Comparison of ENCODE assay signal across 26 cellular contexts in the genomic region with DNA sequence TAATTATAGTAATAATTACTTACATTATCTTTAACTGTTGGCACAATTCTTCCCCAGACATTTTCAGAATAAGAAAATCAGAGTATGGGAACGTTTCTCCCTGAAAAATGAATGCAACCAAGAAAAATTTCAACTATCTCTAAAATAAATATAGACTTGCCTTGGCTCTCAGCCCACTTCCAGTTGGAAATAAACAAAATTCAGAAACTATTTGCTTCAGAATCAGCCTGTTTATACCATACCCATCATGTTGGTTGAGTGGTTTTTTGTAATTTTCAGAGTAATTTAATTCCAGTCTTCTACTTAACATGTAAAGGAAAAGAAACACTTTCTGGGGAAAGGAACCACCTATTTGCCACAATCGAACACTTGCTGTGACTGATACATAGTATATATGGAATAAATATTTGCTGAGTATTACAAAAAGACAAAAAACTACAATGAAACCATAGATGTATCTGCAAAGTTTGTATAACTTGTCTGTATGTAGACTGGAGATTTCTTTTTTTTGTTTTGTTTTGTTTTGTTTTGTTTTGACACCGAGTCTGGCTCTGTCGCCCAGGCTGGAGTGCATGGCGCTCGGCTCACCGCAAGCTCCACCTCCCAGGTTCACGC.
A peak's percentile ranks its signal among the peaks of the same experiment; 100 is the strongest.
DNase-seq lines count a peak whose midpoint lies in the region; ATAC-seq, FAIRE-seq and TF ChIP-seq lines count a peak whose summit lies in the region.
"Had no signal": no experiment of that assay in that cellular context is flagged by ENCODE, and none has a peak within 500 bp of the region (broad histone marks: within the 10 kb centered on the region; RNA-seq: fewer than 3 reads in every experiment).

No MANE protein-coding gene starts in this region.

- H3K9me3 ChIP-seq in HepG2 (ENCODE audit: low read length) (no peaks in the 10 kb centered on the region), right lobe of liver (no peaks in the 10 kb centered on the region), adipocyte (ENCODE audit: control insufficient read depth, low read length) (no peaks in the 10 kb centered on the region), upper lobe of right lung (no peaks in the 10 kb centered on the region)
- H3K9me3 ChIP-seq: Peyer's patch, suprapubic skin, vagina had no signal

- no peak for TF ChIP-seq CTCF in HepG2 (CRISPR knock-in tag; IDR thresholded peaks at IDR 0.05)
- TF ChIP-seq CTCF in right lobe of liver (IDR thresholded peaks at IDR 0.05): no peak
- no peak for TF ChIP-seq CTCF in upper lobe of right lung (IDR thresholded peaks at IDR 0.05)

- no peak overlapping the region for H3K9ac ChIP-seq in HepG2 (ENCODE audit: insufficient read depth, low read depth, low read length)
- H3K9ac ChIP-seq in adipocyte (ENCODE audit: low read length): no peak overlapping the region
- H3K9ac ChIP-seq: neural progenitor cell had no signal

- in situ Hi-C loops in HepG2 (cut with HindIII; ENCODE audit: extremely low pct_ligation_motif_present, low pct_unique_long_range_greater_than_20kb): no loop called here

- CTCF ChIA-PET in HepG2 (lab: Yijun Ruan, JAX; ENCODE audit: low intra/inter-chr PET ratio, low total read pairs): no interaction called here

- POLR2A ChIA-PET in HepG2 (lab: Yijun Ruan, JAX): no interaction called here

- FAIRE-seq in HepG2 (lab: Jason Lieb, UNC): no peak
- FAIRE-seq: H54 had no signal

- TF ChIP-seq RAD21 in HepG2 (CRISPR knock-in tag; IDR thresholded peaks at IDR 0.05): no peak

- no peaks in the 10 kb centered on the region for H3K27me3 ChIP-seq in HepG2 (ENCODE audit: control insufficient read depth in 1 of 2, insufficient read depth in 2 of 2, low read length in 2 of 2)
- H3K27me3 ChIP-seq in right lobe of liver: no peaks in the 10 kb centered on the region
- H3K27me3 ChIP-seq in adipocyte (replicated peaks; ENCODE audit: control insufficient read depth, insufficient read depth, low read length): no peaks in the 10 kb centered on the region
- H3K27me3 ChIP-seq in upper lobe of right lung: no peaks in the 10 kb centered on the region
- H3K27me3 ChIP-seq: cardiac muscle cell, dorsolateral prefrontal cortex, neural progenitor cell, Peyer's patch, suprapubic skin, vagina had no signal

- WGBS in HepG2 (ENCODE audit: low lambda C conversion rate): 43% methylated on average over 8 of the region's 8 CpGs
- 63% methylated on average over 8 of the region's 8 CpGs for WGBS in right lobe of liver (ENCODE audit: insufficient coverage, low coverage, low lambda C conversion rate, missing lambda C conversion rate)

- no peak for TF ChIP-seq EP300 in HepG2 (IDR thresholded peaks at IDR 0.05; ENCODE audit: low read depth in 2 of 2, low read length in 2 of 2)
- no peak for TF ChIP-seq EP300 in HepG2 (CRISPR knock-in tag; IDR thresholded peaks at IDR 0.05; ENCODE audit: borderline replicate concordance)

- H2AFZ ChIP-seq in HepG2 (ENCODE audit: low read length): no peak overlapping the region
- H2AFZ ChIP-seq: neural progenitor cell had no signal

- BruUV-seq in HepG2 (replicated peaks; lab: Mats Ljungman, UMichigan): no TSS peak

- DNase-seq in HepG2 (ENCODE audit: low spot score) (no peak), right lobe of liver (no peak), adipocyte (ENCODE audit: low read depth) (peak; percentile 85), fibroblast of peridontal ligament (ENCODE audit: extremely low read depth) (peak; percentile 93), upper lobe of right lung (no peak)
- DNase-seq: activated CD4-positive, CD25-positive, alpha-beta regulatory T cell; activated CD8-positive, alpha-beta memory T cell treated with anti-CD3 and anti-CD28 coated beads for 24 hours; CD4-positive, alpha-beta memory T cell; dorsolateral prefrontal cortex; NCI-H2029 treated with DMSO at 0.1 percent for 48 hours; NCI-H446 treated with DMSO at 0.1 percent for 48 hours; Peyer's patch; stimulated activated CD4-positive, alpha-beta T cell treated with anti-CD3 and anti-CD28 coated beads, Interleukin-15, amount 100 ng/mL, for 24 hours; T-helper 9 cell had no signal

- intact Hi-C loops in HepG2 (cut with micrococcal nuclease; ENCODE audit: unreplicated experiment) (no loop called here), right lobe of liver (cut with DNase I) (no loop called here), upper lobe of right lung (cut with DNase I) (no loop called here)

- H3K36me3 ChIP-seq in HepG2 (replicated peaks in 1 of 2; ENCODE audit: control insufficient read depth in 1 of 2, insufficient read depth in 2 of 2, low read length in 2 of 2) (no peaks in the 10 kb centered on the region), right lobe of liver (no peaks in the 10 kb centered on the region), adipocyte (ENCODE audit: control insufficient read depth, insufficient read depth, low read length, severe bottlenecking) (no peaks in the 10 kb centered on the region), upper lobe of right lung (no peaks in the 10 kb centered on the region)
- H3K36me3 ChIP-seq: cardiac muscle cell, neural progenitor cell, Peyer's patch, suprapubic skin, vagina had no signal

- H4K20me1 ChIP-seq in HepG2 (ENCODE audit: insufficient read depth, low read length): no peaks in the 10 kb centered on the region

- no peak overlapping the region for H3K4me3 ChIP-seq in HepG2 (replicated peaks in 1 of 3; ENCODE audit: insufficient read depth in 1 of 3, low read depth in 2 of 3, low read length in 3 of 3)
- no peak overlapping the region for H3K4me3 ChIP-seq in right lobe of liver
- H3K4me3 ChIP-seq in adipocyte (ENCODE audit: low read length): no peak overlapping the region
- no peak overlapping the region for H3K4me3 ChIP-seq in upper lobe of right lung
- H3K4me3 ChIP-seq: cardiac muscle cell, dorsolateral prefrontal cortex, neural progenitor cell, Peyer's patch, SK-N-MC, suprapubic skin, vagina had no signal

- H3K79me2 ChIP-seq in HepG2 (ENCODE audit: insufficient read depth, low read length): no peaks in the 10 kb centered on the region

- H3K27ac ChIP-seq in HepG2 (ENCODE audit: extremely low read length, insufficient read depth, low read length) (no peak overlapping the region), right lobe of liver (no peak overlapping the region), upper lobe of right lung (peak overlapping the region; percentile 7)
- H3K27ac ChIP-seq: cardiac muscle cell, dorsolateral prefrontal cortex, epithelial cell of prostate, neural progenitor cell, Peyer's patch, SK-N-MC, suprapubic skin, vagina had no signal

- no peak overlapping the region for H3K4me2 ChIP-seq in HepG2 (ENCODE audit: low read depth, low read length)
- H3K4me2 ChIP-seq: neural progenitor cell had no signal

- no peaks in the 10 kb centered on the region for H3K4me1 ChIP-seq in HepG2 (ENCODE audit: insufficient read depth, low read length)
- H3K4me1 ChIP-seq in right lobe of liver: no peaks in the 10 kb centered on the region
- H3K4me1 ChIP-seq in adipocyte (ENCODE audit: control insufficient read depth, insufficient read depth, low read length): peaks cover 8% of the 10 kb centered on the region
- H3K4me1 ChIP-seq in upper lobe of right lung: no peaks in the 10 kb centered on the region
- H3K4me1 ChIP-seq: neural progenitor cell, Peyer's patch, suprapubic skin, vagina had no signal

- no peak for TF ChIP-seq POLR2A in HepG2 (IDR thresholded peaks at IDR 0.05; ENCODE audit: insufficient read depth in 1 of 2, low read depth in 2 of 2, low read length in 2 of 2)
- TF ChIP-seq POLR2A in right lobe of liver (IDR thresholded peaks at IDR 0.05): no peak

- ATAC-seq in HepG2 (no peak), right lobe of liver (no peak), upper lobe of right lung (no peak), GM21528 (IDR thresholded peaks at IDR 0.05; ENCODE audit: low FRiP score, unreplicated experiment) (no peak), HG02623 (IDR thresholded peaks at IDR 0.05; ENCODE audit: unreplicated experiment) (no peak), HG03025 (IDR thresholded peaks at IDR 0.05; ENCODE audit: low FRiP score, unreplicated experiment) (no peak)
- ATAC-seq: activated naive CD4-positive, alpha-beta T cell treated with anti-CD3 and anti-CD28 coated beads, Interleukin-2, amount 50 U/mL, for 72 hours; left lobe of liver had no signal

TF ChIP-seq in HepG2, 621 proteins besides CTCF, POLR2A, EP300 and RAD21:
- TF ChIP-seq MAFK (conservative IDR thresholded peaks at IDR 0.05 in 1 of 2, IDR thresholded peaks at IDR 0.05 in 1 of 2; ENCODE audit: low read length in 2 of 2): peak; percentile 32 to 74; a peak in 3 of 4 replicates
- TF ChIP-seq ZNF30 (CRISPR knock-in tag; IDR thresholded peaks at IDR 0.05): no peak
- no peak for TF ChIP-seq ZFP41 (CRISPR knock-in tag; IDR thresholded peaks at IDR 0.05; ENCODE audit: borderline replicate concordance)
- TF ChIP-seq ZNF3 (CRISPR knock-in tag; IDR thresholded peaks at IDR 0.05): no peak
- TF ChIP-seq ZFP1 (CRISPR knock-in tag; IDR thresholded peaks at IDR 0.05): no peak
- no peak for TF ChIP-seq ZNF567 (CRISPR knock-in tag; IDR thresholded peaks at IDR 0.05; ENCODE audit: borderline replicate concordance)
- TF ChIP-seq POLR2AphosphoS5 (IDR thresholded peaks at IDR 0.05; ENCODE audit: low read depth, low read length): no peak
- TF ChIP-seq ZBTB21 (CRISPR knock-in tag; IDR thresholded peaks at IDR 0.05): no peak
- peak; percentile 54 for TF ChIP-seq MAFF (IDR thresholded peaks at IDR 0.05; ENCODE audit: low read depth, low read length)

Comparison
In these comparisons a context has a peak if more than half of its experiments do, and no peak if none do; other contexts are left out.
1. DNase-seq: peak in adipocyte (single experiment) and fibroblast of peridontal ligament (single experiment); none in HepG2 (single experiment), right lobe of liver (0 of 3) and upper lobe of right lung (single experiment).